Comparison of ENCODE assay signal across 11 cellular contexts in the genomic region with DNA sequence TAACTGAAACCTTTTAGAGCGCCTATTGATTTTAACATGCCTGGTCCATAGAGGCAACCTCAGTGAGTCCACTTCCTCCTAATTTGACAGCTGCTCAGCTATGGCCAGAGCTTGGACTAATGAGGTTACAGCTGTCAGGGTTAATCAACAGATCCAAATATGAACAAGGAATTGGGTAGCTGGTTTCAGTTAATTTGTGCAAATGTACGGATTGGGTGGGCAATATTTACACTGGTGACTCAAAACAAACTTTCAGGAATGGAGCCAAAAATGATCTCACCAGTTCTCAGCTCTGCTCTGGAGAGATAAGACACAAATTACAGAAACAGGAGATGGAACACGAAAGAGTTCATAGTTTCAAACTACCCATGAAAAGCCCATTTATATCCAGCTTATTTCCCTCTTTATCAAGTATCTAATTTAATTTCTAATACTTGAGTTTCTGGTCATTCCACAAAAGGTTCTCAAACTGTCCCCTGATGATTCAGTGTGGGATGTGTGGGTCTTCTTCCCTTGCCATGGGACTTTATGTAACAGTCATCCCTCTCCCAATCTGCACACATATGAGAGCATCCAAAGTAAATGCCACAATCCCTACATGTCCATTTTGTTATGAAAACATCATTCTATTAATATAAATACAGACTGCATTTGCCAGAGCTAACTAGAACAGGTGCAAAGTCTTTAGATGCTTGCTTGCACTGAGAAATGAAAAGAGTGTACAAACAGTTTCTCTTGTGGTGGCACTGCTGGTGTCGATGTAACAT.
A peak's percentile ranks its signal among the peaks of the same experiment; 100 is the strongest.
DNase-seq lines count a peak whose midpoint lies in the region; ATAC-seq and TF ChIP-seq lines count a peak whose summit lies in the region.
"Had no signal": no experiment of that assay in that cellular context is flagged by ENCODE, and none has a peak within 500 bp of the region (broad histone marks: within the 10 kb centered on the region; RNA-seq: fewer than 3 reads in every experiment).

No MANE protein-coding gene starts in this region.

- DNase-seq in Caki2 (ENCODE audit: low read depth) (peak; percentile 10), RPMI7951 (ENCODE audit: low read depth) (peak; percentile 11), glomerular visceral epithelial cell (ENCODE audit: extremely low spot score) (peak; percentile 25), neural progenitor cell (ENCODE audit: low spot score) (no peak), progenitor cell of endocrine pancreas (ENCODE audit: low spot score, unreplicated experiment) (no peak), foreskin keratinocyte (no peak), globus pallidus (ENCODE audit: low spot score) (no peak)
- DNase-seq: T1000 had no signal

- H3K4me3 ChIP-seq in neural progenitor cell, result no peak overlapping the region

- ATAC-seq in HG03565 (IDR thresholded peaks at IDR 0.05; ENCODE audit: unreplicated experiment), result peak; percentile 50
- ATAC-seq in foreskin keratinocyte, result no peak
- ATAC-seq: stimulated activated memory B cell treated with anti-CD40 and anti-IgM and Interleukin-4, amounts not matched to agents 10 μg/mL and 1 μg/mL and 100 μg/mL, for 72 hours had no signal

- in situ Hi-C loops in Caki2 (cut with HindIII; ENCODE audit: low pct_unique_long_range_greater_than_20kb, low sequenced_read_pairs), result no loop called here

- no peaks in the 10 kb centered on the region for H3K27me3 ChIP-seq in neural progenitor cell
- no peaks in the 10 kb centered on the region for H3K27me3 ChIP-seq in foreskin keratinocyte

- TF ChIP-seq CTCF in neural progenitor cell (IDR thresholded peaks at IDR 0.05) (no peak), progenitor cell of endocrine pancreas (IDR thresholded peaks at IDR 0.05; ENCODE audit: unreplicated experiment) (no peak), foreskin keratinocyte (conservative IDR thresholded peaks at IDR 0.05) (no peak)

- H3K27ac Mint-ChIP-seq in neural progenitor cell (no peak overlapping the region), progenitor cell of endocrine pancreas (no peak overlapping the region)
- H3K27ac Mint-ChIP-seq: stimulated activated memory B cell treated with anti-CD40 and anti-IgM and Interleukin-4, amounts not matched to agents 10 μg/mL and 1 μg/mL and 100 μg/mL, for 72 hours had no signal

- no peaks in the 10 kb centered on the region for H3K36me3 ChIP-seq in neural progenitor cell

- H3K4me1 ChIP-seq in neural progenitor cell (peaks cover under 1% of the 10 kb centered on the region), foreskin keratinocyte (no peaks in the 10 kb centered on the region)

- H3F3A ChIP-seq in neural progenitor cell (ENCODE audit: low read depth), result no peaks in the 10 kb centered on the region

- H3K36me3 Mint-ChIP-seq in neural progenitor cell (no peaks in the 10 kb centered on the region), progenitor cell of endocrine pancreas (ENCODE audit: insufficient read depth) (no peaks in the 10 kb centered on the region)
- H3K36me3 Mint-ChIP-seq: stimulated activated memory B cell treated with anti-CD40 and anti-IgM and Interleukin-4, amounts not matched to agents 10 μg/mL and 1 μg/mL and 100 μg/mL, for 72 hours had no signal

- peaks cover 21% of the 10 kb centered on the region for H3K4me1 Mint-ChIP-seq in neural progenitor cell
- peaks cover 5% of the 10 kb centered on the region for H3K4me1 Mint-ChIP-seq in progenitor cell of endocrine pancreas (ENCODE audit: low read depth)

- H3K4me3 Mint-ChIP-seq in neural progenitor cell, result no peak overlapping the region
- no peak overlapping the region for H3K4me3 Mint-ChIP-seq in progenitor cell of endocrine pancreas (ENCODE audit: low read depth)
- H3K4me3 Mint-ChIP-seq: stimulated activated memory B cell treated with anti-CD40 and anti-IgM and Interleukin-4, amounts not matched to agents 10 μg/mL and 1 μg/mL and 100 μg/mL, for 72 hours had no signal

- H3K4me2 ChIP-seq in neural progenitor cell, result no peak overlapping the region

- H3K9me3 Mint-ChIP-seq in neural progenitor cell (no peaks in the 10 kb centered on the region), progenitor cell of endocrine pancreas (ENCODE audit: low read depth) (no peaks in the 10 kb centered on the region)
- H3K9me3 Mint-ChIP-seq: stimulated activated memory B cell treated with anti-CD40 and anti-IgM and Interleukin-4, amounts not matched to agents 10 μg/mL and 1 μg/mL and 100 μg/mL, for 72 hours had no signal

- no peak overlapping the region for H3K9ac ChIP-seq in neural progenitor cell

- H3K27me3 Mint-ChIP-seq in neural progenitor cell (ENCODE audit: insufficient read depth, low read depth) (no peaks in the 10 kb centered on the region), progenitor cell of endocrine pancreas (peaks cover 2% of the 10 kb centered on the region)

- H3K9me3 ChIP-seq in neural progenitor cell (ENCODE audit: low read depth), result no peaks in the 10 kb centered on the region

- no peak overlapping the region for H2AFZ ChIP-seq in neural progenitor cell (replicated peaks)

- H3K79me2 ChIP-seq in neural progenitor cell (ENCODE audit: low read depth), result no peaks in the 10 kb centered on the region

- H4K20me1 ChIP-seq in neural progenitor cell (ENCODE audit: low read depth), result no peaks in the 10 kb centered on the region

- H3K27ac ChIP-seq in neural progenitor cell, result no peak overlapping the region
- no peak overlapping the region for H3K27ac ChIP-seq in foreskin keratinocyte
- H3K27ac ChIP-seq: C4-2B had no signal

Comparison
In these comparisons a context has a peak if more than half of its experiments do, and no peak if none do; other contexts are left out.
1. DNase-seq: peak in Caki2 (single experiment), RPMI7951 (single experiment) and glomerular visceral epithelial cell (single experiment); none in neural progenitor cell (single experiment), progenitor cell of endocrine pancreas (single experiment), foreskin keratinocyte (0 of 2) and globus pallidus (single experiment).